In genomic region chr15:73607405-73607804, GRCh38 we compare ENCODE assay signal across 20 cellular contexts. TPM values are rescaled to one million over a fixed set of nuclear protein-coding genes. Genes with fewer than 3 reads are reported as not detected.
DNase-seq lines count a peak whose midpoint lies in the region; ATAC-seq, FAIRE-seq and TF ChIP-seq lines count a peak whose summit lies in the region.
"Had no signal": no experiment of that assay in that cellular context is flagged by ENCODE, and none has a peak within 500 bp of the region (broad histone marks: within the 10 kb centered on the region; RNA-seq: fewer than 3 reads in every experiment).

No MANE protein-coding gene starts in this region.

- intact Hi-C loops in Calu3 (cut with micrococcal nuclease; ENCODE audit: unreplicated experiment): no loop called here

- no peaks in the 10 kb centered on the region for H3K36me3 Mint-ChIP-seq in endothelial cell (ENCODE audit: low read depth, unreplicated experiment)
- no peaks in the 10 kb centered on the region for H3K36me3 Mint-ChIP-seq in Calu3 (ENCODE audit: insufficient read depth, unreplicated experiment)

- DNase-seq in SKM-1 (lab: John Stamatoyannopoulos, UW; ENCODE audit: unreplicated experiment): peak; percentile 6
- no peak for DNase-seq in SKM-1 treated with dmso at 0.1 percent for 144 hours (lab: John Stamatoyannopoulos, UW; ENCODE audit: unreplicated experiment)
- DNase-seq in GM10248 (ENCODE audit: extremely low spot score): peak; percentile 18
- no peak for DNase-seq in endothelial cell (ENCODE audit: low spot score)
- DNase-seq in HTR-8/SVneo (ENCODE audit: insufficient read length, low spot score): no peak
- no peak for DNase-seq in Calu3
- DNase-seq: COR-L47; DMS79 treated with DMSO at 0.1 percent for 48 hours; NCI-H1092 treated with DMSO at 0.1 percent for 48 hours; NCI-H1694; NCI-H345; NCI-H526 treated with DMSO at 0.1 percent for 48 hours; NK-92 treated with Interleukin-12 subunit alpha and Interleukin-12 subunit beta, amount 100 ng/mL, for 24 hours; SK-N-SH had no signal

- H3K27ac Mint-ChIP-seq in endothelial cell (ENCODE audit: unreplicated experiment) (peak overlapping the region; percentile 61), Calu3 (ENCODE audit: unreplicated experiment) (no peak overlapping the region)

- CTCF ChIA-PET in GM10248 (lab: Yijun Ruan, JAX): interaction anchor here (0.8 to 11.0 kb wide), 10 partner anchors 10 to 97 kb away, joined by 3 to 131 read pairs (median 4); partner anchors contain the start of gene NPTN
- CTCF ChIA-PET in Calu3 (lab: Charles Lee): interaction anchor here (0.6 kb wide), 1 partner anchor 78 kb away, joined by 9 read pairs; no protein-coding TSS in a partner anchor

- no peaks in the 10 kb centered on the region for H3K9me3 Mint-ChIP-seq in endothelial cell (ENCODE audit: unreplicated experiment)
- no peaks in the 10 kb centered on the region for H3K9me3 Mint-ChIP-seq in Calu3 (ENCODE audit: low read depth, unreplicated experiment)

- H3K4me3 Mint-ChIP-seq in endothelial cell (ENCODE audit: unreplicated experiment) (no peak overlapping the region), Calu3 (ENCODE audit: low read depth, unreplicated experiment) (no peak overlapping the region)

- H3K27me3 Mint-ChIP-seq in endothelial cell (ENCODE audit: unreplicated experiment): peaks cover 2% of the 10 kb centered on the region
- H3K27me3 Mint-ChIP-seq in Calu3 (ENCODE audit: unreplicated experiment): no peaks in the 10 kb centered on the region

- peak; percentile 55 for ATAC-seq in HG03095 (IDR thresholded peaks at IDR 0.05; ENCODE audit: unreplicated experiment)
- ATAC-seq in HG02610 (IDR thresholded peaks at IDR 0.05; ENCODE audit: unreplicated experiment): no peak
- ATAC-seq: HCT116, K562, Right ventricle myocardium inferior had no signal

- FAIRE-seq in HTR-8/SVneo (lab: Jason Lieb, UNC): no peak
- FAIRE-seq: G401.6, K562 had no signal

- H3K4me1 Mint-ChIP-seq in endothelial cell (ENCODE audit: unreplicated experiment) (peaks cover 46% of the 10 kb centered on the region), Calu3 (ENCODE audit: low read depth, unreplicated experiment) (peaks cover 8% of the 10 kb centered on the region)

- POLR2A ChIA-PET in GM10248 (lab: Yijun Ruan, JAX): interaction anchor here (0.7 kb wide), 1 partner anchor 934 kb away, joined by 4 read pairs; the partner anchor contains the start of gene ARID3B

- TF ChIP-seq CTCF in GM10248 (IDR thresholded peaks at IDR 0.05; ENCODE audit: control extremely low read depth, extremely low read depth, low read depth, missing control alignments) (no peak), endothelial cell (IDR thresholded peaks at IDR 0.05; ENCODE audit: unreplicated experiment) (no peak), Calu3 (IDR thresholded peaks at IDR 0.05; ENCODE audit: unreplicated experiment) (no peak)

- no TSS peak for BruUV-seq in Calu3 (replicated peaks; lab: Mats Ljungman, UMichigan)

RNA-seq across cellular contexts. Expression of gene NPTN, which starts 25.8 kb away (rescaled TPM):
- 223 TPM for total RNA-seq in endothelial cell (ENCODE audit: unreplicated experiment)
- 190 TPM in 2 replicates for total RNA-seq in Calu3 (2022)

Comparison
In these comparisons a context has a peak if more than half of its experiments do, and no peak if none do; other contexts are left out.
1. DNase-seq: peak in SKM-1 (single experiment) and GM10248 (single experiment); none in SKM-1 treated with dmso at 0.1 percent for 144 hours (single experiment), endothelial cell (single experiment), HTR-8/SVneo (single experiment) and Calu3 (single experiment).